Comparison of ENCODE assay signal across 8 cellular contexts in the genomic region with DNA sequence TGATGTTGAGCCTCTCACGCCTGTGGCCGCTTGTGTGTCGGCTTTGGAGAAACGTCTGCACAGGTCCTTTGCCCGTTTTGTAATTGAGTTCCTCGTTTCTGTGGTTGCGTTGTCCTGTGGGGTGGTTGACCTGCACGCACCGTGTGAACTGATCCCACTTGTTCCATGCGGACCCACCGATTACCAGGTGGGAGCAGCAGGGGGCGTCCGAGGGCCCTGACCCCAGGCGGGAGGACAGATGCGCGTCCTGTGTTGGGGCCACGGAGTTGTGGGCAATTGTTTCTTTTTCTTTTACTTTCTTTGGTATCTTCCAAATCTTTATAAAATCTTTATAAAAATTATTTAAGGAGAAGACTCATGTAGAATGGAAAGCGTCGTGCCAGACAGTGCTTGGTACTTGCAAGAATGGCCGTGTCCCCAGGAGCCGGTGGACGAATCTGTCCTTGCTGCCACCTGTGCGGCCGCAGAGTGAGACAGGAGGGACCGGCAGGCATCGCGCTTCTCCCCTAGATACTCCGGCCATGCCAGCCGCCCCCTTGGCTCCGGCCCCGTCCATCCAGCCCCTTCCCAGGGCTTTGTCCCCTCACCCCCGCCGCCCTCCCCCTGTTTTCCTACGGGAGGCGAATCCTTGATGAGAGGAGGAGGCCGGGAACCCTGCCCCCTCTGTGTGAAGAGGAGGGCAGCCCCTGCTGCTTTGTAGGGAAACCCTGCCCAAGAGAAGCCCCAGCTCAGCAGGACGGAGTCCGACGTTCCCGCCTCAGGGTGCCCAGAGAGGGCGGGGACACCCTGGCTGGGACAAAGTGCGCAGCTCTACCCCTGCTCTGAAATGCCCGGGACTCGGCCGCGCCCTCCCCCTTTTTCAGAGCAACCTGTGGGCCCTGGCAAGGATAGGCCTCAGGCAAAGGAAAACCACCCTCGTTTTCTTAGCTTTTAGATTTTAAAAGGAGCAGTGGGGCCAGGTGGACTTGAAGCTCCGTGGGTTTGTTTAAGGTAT. TPM values are rescaled to one million over a fixed set of nuclear protein-coding genes. Genes with fewer than 3 reads are reported as not detected.
DNase-seq lines count a peak whose midpoint lies in the region; ATAC-seq and TF ChIP-seq lines count a peak whose summit lies in the region.

No MANE protein-coding gene starts in this region.

- 53% methylated on average over 11 of the region's 48 CpGs; no CpG with 5 or more reads in 1 of the 2 experiments for WGBS in IMR-90 (ENCODE audit: extremely low coverage in 2 of 2, insufficient read length in 1 of 2), 2 experiments

- H3K9me1 ChIP-seq in IMR-90 (ENCODE audit: insufficient read depth, low read length), result peaks cover 4% of the 10 kb centered on the region; the same call in 1 of the 2 replicates

- H2BK20ac ChIP-seq in IMR-90 (ENCODE audit: low read depth, low read length), result no peak overlapping the region

- H3K27me3 ChIP-seq in IMR-90 (ENCODE audit: control insufficient read depth, insufficient read depth, low read length), result peaks cover 2% of the 10 kb centered on the region; the same call in 1 of the 2 replicates
- no peaks in the 10 kb centered on the region for H3K27me3 ChIP-seq in foreskin keratinocyte

- no peak overlapping the region for H2BK5ac ChIP-seq in IMR-90 (ENCODE audit: low read depth, low read length, poor library complexity, severe bottlenecking)

- no peak overlapping the region for H4K91ac ChIP-seq in IMR-90 (ENCODE audit: insufficient read depth, low read depth, low read length)

- H2BK120ac ChIP-seq in IMR-90 (ENCODE audit: low read depth, low read length), result no peak overlapping the region

- H3K4ac ChIP-seq in IMR-90 (ENCODE audit: low read depth, low read length), result no peak overlapping the region

- ATAC-seq in IMR-90 (ENCODE audit: low read depth) (peak; percentile 21; the same call in 1 of the 2 replicates), foreskin keratinocyte (no peak), sciatic nerve (no peak), HG02588 (IDR thresholded peaks at IDR 0.05; ENCODE audit: unreplicated experiment) (no peak)

- no TSS peak for BruUV-seq in IMR-90 (replicated peaks; lab: Mats Ljungman, UMichigan)

- no peak overlapping the region for H2BK15ac ChIP-seq in IMR-90 (ENCODE audit: low read depth, low read length)

- H3K4me1 ChIP-seq in IMR-90 (ENCODE audit: control insufficient read depth, insufficient read depth, low read length) (peaks cover 6% of the 10 kb centered on the region), foreskin keratinocyte (no peaks in the 10 kb centered on the region)

- no peaks in the 10 kb centered on the region for H3K79me1 ChIP-seq in IMR-90 (ENCODE audit: low read depth in 1 of 2, low read length in 2 of 2)

- dilution Hi-C loops in IMR-90 (cut with HindIII; ENCODE audit: low sequenced_read_pairs, unreplicated experiment), result no loop called here

- H2AK5ac ChIP-seq in IMR-90 (ENCODE audit: low read depth, low read length), result no peak overlapping the region

- H2AFZ ChIP-seq in IMR-90 (replicated peaks; ENCODE audit: low read length, poor library complexity), result no peak overlapping the region

- H3K23ac ChIP-seq in IMR-90 (ENCODE audit: low read depth, low read length), result no peak overlapping the region

- no peak overlapping the region for H3K56ac ChIP-seq in IMR-90 (ENCODE audit: extremely low read depth, insufficient read depth, low read length)

- H4K20me1 ChIP-seq in IMR-90 (ENCODE audit: insufficient read depth, low read length), result no peaks in the 10 kb centered on the region

- no peak overlapping the region for H4K8ac ChIP-seq in IMR-90 (ENCODE audit: low read depth in 2 of 2, low read length in 2 of 2)

- H4K5ac ChIP-seq in IMR-90 (ENCODE audit: low read depth, low read length), result no peak overlapping the region

- POLR2A ChIA-PET in IMR-90 (lab: Charles Lee; ENCODE audit: unreplicated experiment), result no interaction called here

- in situ Hi-C loops in IMR-90 (cut with MboI; ENCODE audit: low sequenced_read_pairs), result no loop called here

- intact Hi-C loops in IMR-90 (cut with micrococcal nuclease), result loop anchor here (5.0 kb wide), 1 partner anchor 80 kb away; no protein-coding TSS in a partner anchor
- intact Hi-C loops in sciatic nerve (cut with DNase I), result no loop called here

- TF ChIP-seq CTCF in IMR-90 (conservative IDR thresholded peaks at IDR 0.05; ENCODE audit: low read depth, low read length) (peak; percentile 50), foreskin keratinocyte (conservative IDR thresholded peaks at IDR 0.05) (peak; percentile 50)

- no peak for TF ChIP-seq POLR2A in IMR-90 (IDR thresholded peaks at IDR 0.05; ENCODE audit: low read depth, low read length)

- no peak overlapping the region for H3K14ac ChIP-seq in IMR-90 (replicated peaks; ENCODE audit: low read depth, low read length)

- no peak overlapping the region for H3K18ac ChIP-seq in IMR-90 (ENCODE audit: low read depth, low read length)

- DNase-seq in 8988T (peak; percentile 55), IMR-90 (no peak), activated T-cell treated with anti-CD3 and anti-CD28 coated beads for 48 hours (ENCODE audit: low read depth) (peak; percentile 32), foreskin keratinocyte (no peak), sciatic nerve (ENCODE audit: low spot score) (peak; percentile 69), NCI-H187 treated with DMSO at 0.1 percent for 48 hours (lab: John Stamatoyannopoulos, UW) (no peak), cerebellum (ENCODE audit: low spot score) (no peak)

- peak; percentile 48 for TF ChIP-seq RAD21 in IMR-90 (IDR thresholded peaks at IDR 0.05; ENCODE audit: low read length)

- H3K4me3 ChIP-seq in IMR-90 (ENCODE audit: insufficient read depth, low read depth, low read length), result no peak overlapping the region

- no peak overlapping the region for H3K4me2 ChIP-seq in IMR-90 (ENCODE audit: low read depth, low read length)

- CTCF ChIA-PET in IMR-90 (lab: Yijun Ruan, JAX), result interaction anchor here (1.3 kb wide), 1 partner anchor 83 kb away, joined by 4 read pairs; no protein-coding TSS in a partner anchor

- H3K9me3 ChIP-seq in IMR-90 (ENCODE audit: control insufficient read depth, insufficient read depth, low read length), result peaks cover 4% of the 10 kb centered on the region

- no peak overlapping the region for H3K9ac ChIP-seq in IMR-90 (ENCODE audit: low read depth, low read length)

- no peaks in the 10 kb centered on the region for H3K36me3 ChIP-seq in IMR-90 (ENCODE audit: control insufficient read depth, insufficient read depth, low read length)

- H3K27ac ChIP-seq in IMR-90 (ENCODE audit: insufficient read depth, low read length), result no peak overlapping the region
- no peak overlapping the region for H3K27ac ChIP-seq in foreskin keratinocyte

- H2AK9ac ChIP-seq in IMR-90 (replicated peaks; ENCODE audit: low read depth, low read length, poor library complexity), result no peak overlapping the region

TF ChIP-seq in IMR-90, 13 proteins besides CTCF, POLR2A, EP300 and RAD21:
- TF ChIP-seq SMC3 (IDR thresholded peaks at IDR 0.05; ENCODE audit: low read depth, low read length) (peak; percentile 40), FOS (IDR thresholded peaks at IDR 0.05; ENCODE audit: low read depth, low read length) (no peak)

RNA-seq across cellular contexts. Expression of gene PRKCZ, which starts 41.7 kb away (rescaled TPM):
- total RNA-seq in IMR-90 (2012; rRNA removed) (2.0 and 2.8 TPM in 2 replicates), foreskin keratinocyte (26.0 and 28.3 TPM in 2 replicates), sciatic nerve (3.5 TPM), cerebellum (30.8 TPM)
- polyA plus RNA-seq in IMR-90 (2012; rRNA removed) (3.5 and 4.4 TPM in 2 replicates), foreskin keratinocyte (23.7 and 27.3 TPM in 2 replicates)
- polyA plus RNA-seq in IMR-90 (2012; cell fraction: cytosol; rRNA removed), result 3.8 and 4.0 TPM in 2 replicates
- polyA plus RNA-seq in IMR-90 (2012; cell fraction: nucleus; rRNA removed; ENCODE audit: low replicate concordance), result 5.9 and 7.4 TPM in 2 replicates

Comparison
In these comparisons a context has a peak if more than half of its experiments do, and no peak if none do; other contexts are left out.
1. DNase-seq: peak in 8988T (single experiment), activated T-cell treated with anti-CD3 and anti-CD28 coated beads for 48 hours (single experiment) and sciatic nerve (single experiment); none in IMR-90 (single experiment), foreskin keratinocyte (0 of 2), NCI-H187 treated with DMSO at 0.1 percent for 48 hours (single experiment) and cerebellum (single experiment).